1 cellular context compared by ENCODE assay signal in genomic region chr10:133275683-133276092, GRCh38.
A peak's percentile ranks its signal among the peaks of the same experiment; 100 is the strongest.
TF ChIP-seq lines count a peak whose summit lies in the region.

No MANE protein-coding gene starts in this region.

TF ChIP-seq in K562, 482 proteins besides CTCF, POLR2A, EP300 and RAD21:
- TF ChIP-seq PPARD (CRISPR knock-in tag; IDR thresholded peaks at IDR 0.05): no peak
- TF ChIP-seq MAZ (CRISPR knock-in tag; conservative IDR thresholded peaks at IDR 0.05 in 1 of 2, IDR thresholded peaks at IDR 0.05 in 1 of 2): no peak
- TF ChIP-seq ZC3H4 (CRISPR knock-in tag; IDR thresholded peaks at IDR 0.05; ENCODE audit: borderline replicate concordance): no peak
- TF ChIP-seq HMBOX1 (IDR thresholded peaks at IDR 0.05): no peak
- peak; percentile 41; the same call in 1 of the 2 replicates for TF ChIP-seq ZBTB7A (IDR thresholded peaks at IDR 0.05; ENCODE audit: borderline replicate concordance, control insufficient read depth, low read depth, low read length)
- TF ChIP-seq SREBF1 (IDR thresholded peaks at IDR 0.05; ENCODE audit: borderline replicate concordance, low read depth, low read length): no peak
- no peak for TF ChIP-seq SNAPC5 (CRISPR knock-in tag; IDR thresholded peaks at IDR 0.05)
- peak; percentile 33; the same call in 1 of the 2 replicates for TF ChIP-seq GABPA (tag; conservative IDR thresholded peaks at IDR 0.05; ENCODE audit: low read depth)
